Comparison of ENCODE assay signal across 27 cellular contexts in the genomic region with DNA sequence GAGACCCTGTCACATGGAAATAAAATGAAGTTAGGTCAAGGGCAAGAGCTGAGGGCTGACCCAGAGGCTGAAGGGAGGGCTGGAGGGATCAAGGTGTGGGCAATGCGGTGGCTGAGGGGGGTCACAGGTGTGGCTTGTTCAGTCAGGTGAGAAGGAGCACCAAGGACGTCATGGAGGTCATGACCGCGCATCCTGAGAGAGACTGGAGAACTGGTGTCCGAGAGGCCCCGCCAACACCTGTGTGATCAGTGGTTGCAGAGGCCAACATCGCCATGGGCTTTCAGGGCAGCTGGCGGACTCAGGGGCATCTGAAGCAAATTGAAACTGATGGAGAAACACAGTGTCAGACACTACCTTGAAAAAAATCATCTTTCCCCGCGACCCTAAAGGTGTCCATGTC. TPM values are rescaled to one million over a fixed set of nuclear protein-coding genes. Genes with fewer than 3 reads are reported as not detected.
"Had no signal": no experiment of that assay in that cellular context is flagged by ENCODE, and none has a peak within 500 bp of the region (broad histone marks: within the 10 kb centered on the region; RNA-seq: fewer than 3 reads in every experiment).

No MANE protein-coding gene starts in this region.

- H3K79me2 ChIP-seq: hepatocyte had no signal

- H3K27me3 ChIP-seq: body of pancreas, hepatocyte, left lung, ovary, suprapubic skin had no signal

- FAIRE-seq: endothelial cell of umbilical vein, frontal cortex had no signal

- H3K27me3 Mint-ChIP-seq: activated B cell treated with CpG ODN at 0.5 μM for 24 hours; activated CD4-positive, alpha-beta memory T cell treated with anti-CD3 and anti-CD28 coated beads, Interleukin-2, amount 10 ng/mL, durations not matched to agents 7 days and 5 days; activated CD4-positive, alpha-beta T cell treated with anti-CD3 and anti-CD28 coated beads for 36 hours; naive thymus-derived CD8-positive, alpha-beta T cell; stimulated activated naive CD8-positive, alpha-beta T cell treated with anti-CD3 and anti-CD28 coated beads, Interleukin-15, amount 100 ng/mL, for 72 hours had no signal

- H3K9me3 Mint-ChIP-seq: activated B cell treated with CpG ODN at 0.5 μM for 24 hours; activated CD4-positive, alpha-beta memory T cell treated with anti-CD3 and anti-CD28 coated beads, Interleukin-2, amount 10 ng/mL, durations not matched to agents 7 days and 5 days; activated T-cell treated with anti-CD3 and anti-CD28 coated beads, Interleukin-2, amount 50 U/mL, for 72 hours; immature natural killer cell; mesothelial cell of epicardium; naive thymus-derived CD8-positive, alpha-beta T cell; stimulated activated naive CD8-positive, alpha-beta T cell treated with anti-CD3 and anti-CD28 coated beads, Interleukin-15, amount 100 ng/mL, for 72 hours; T-helper 1 cell treated with Interleukin-12 subunit alpha and Interleukin-12 subunit beta and Interleukin-4 antibody, amounts not matched to agents 30 μg/mL and 1 μg/mL, for 36 hours had no signal

- H3K36me3 Mint-ChIP-seq: immature natural killer cell; mesothelial cell of epicardium; naive thymus-derived CD8-positive, alpha-beta T cell had no signal

- DNase-seq: activated B cell treated with CpG ODN at 0.5 μM for 24 hours; activated CD4-positive, alpha-beta memory T cell treated with anti-CD3 and anti-CD28 coated beads, Interleukin-2, amount 10 ng/mL, durations not matched to agents 7 days and 5 days; activated CD4-positive, alpha-beta T cell treated with anti-CD3 and anti-CD28 coated beads for 36 hours; activated effector memory CD4-positive, alpha-beta T cell treated with anti-CD3 and anti-CD28 coated beads, Interleukin-2, amount 50 U/mL, for 16 hours; activated naive CD4-positive, alpha-beta T cell treated with anti-CD3 and anti-CD28 coated beads, Interleukin-2, amount 50 U/mL, for 16 hours; activated T-cell treated with anti-CD3 and anti-CD28 coated beads, Interleukin-2, amount 50 U/mL, for 72 hours; anterior cingulate cortex; central memory CD4-positive, alpha-beta T cell; effector memory CD4-positive, alpha-beta T cell; glutamatergic neuron; immature natural killer cell; kidney glomerular epithelial cell; naive thymus-derived CD8-positive, alpha-beta T cell; ovary; stimulated activated CD4-positive, alpha-beta T cell treated with anti-CD3 and anti-CD28 coated beads, Interleukin-12 subunit alpha, Interleukin-12 subunit beta, amount 100 ng/mL, for 4 hours; stimulated activated CD4-positive, alpha-beta T cell treated with anti-CD3 and anti-CD28 coated beads, Interleukin-4, amount 100 ng/mL, for 4 hours; stimulated activated naive CD8-positive, alpha-beta T cell treated with anti-CD3 and anti-CD28 coated beads, Interleukin-15, amount 100 ng/mL, for 72 hours; T1000 had no signal

- ATAC-seq: activated CD4-positive, alpha-beta T cell treated with anti-CD3 and anti-CD28 coated beads for 36 hours; activated T-cell treated with anti-CD3 and anti-CD28 coated beads, Interleukin-2, amount 50 U/mL, for 72 hours; body of pancreas; naive thymus-derived CD8-positive, alpha-beta T cell; stimulated activated naive CD8-positive, alpha-beta T cell treated with anti-CD3 and anti-CD28 coated beads, Interleukin-15, amount 100 ng/mL, for 72 hours had no signal

- H3K4me1 ChIP-seq: body of pancreas, prostate gland had no signal

- H3K36me3 ChIP-seq: left lung, ovary, prostate gland, suprapubic skin had no signal

- H3K4me2 ChIP-seq: hepatocyte had no signal

- H2AFZ ChIP-seq: hepatocyte had no signal

- H3K4me3 Mint-ChIP-seq: activated B cell treated with CpG ODN at 0.5 μM for 24 hours; activated CD4-positive, alpha-beta memory T cell treated with anti-CD3 and anti-CD28 coated beads, Interleukin-2, amount 10 ng/mL, durations not matched to agents 7 days and 5 days; activated CD4-positive, alpha-beta T cell treated with anti-CD3 and anti-CD28 coated beads for 36 hours; activated T-cell treated with anti-CD3 and anti-CD28 coated beads, Interleukin-2, amount 50 U/mL, for 72 hours; immature natural killer cell; mesothelial cell of epicardium; naive thymus-derived CD8-positive, alpha-beta T cell; stimulated activated naive CD8-positive, alpha-beta T cell treated with anti-CD3 and anti-CD28 coated beads, Interleukin-15, amount 100 ng/mL, for 72 hours; T-helper 1 cell treated with Interleukin-12 subunit alpha and Interleukin-12 subunit beta and Interleukin-4 antibody, amounts not matched to agents 30 μg/mL and 1 μg/mL, for 36 hours had no signal

- H3K4me3 ChIP-seq: body of pancreas, hepatocyte, left lung, ovary, prostate gland, suprapubic skin had no signal

- H3K27ac ChIP-seq: body of pancreas, hepatocyte, left lung, ovary, prostate gland, suprapubic skin had no signal

- H3K27ac Mint-ChIP-seq: activated B cell treated with CpG ODN at 0.5 μM for 24 hours; activated CD4-positive, alpha-beta memory T cell treated with anti-CD3 and anti-CD28 coated beads, Interleukin-2, amount 10 ng/mL, durations not matched to agents 7 days and 5 days; activated CD4-positive, alpha-beta T cell treated with anti-CD3 and anti-CD28 coated beads for 36 hours; activated T-cell treated with anti-CD3 and anti-CD28 coated beads, Interleukin-2, amount 50 U/mL, for 72 hours; mesothelial cell of epicardium had no signal

- H3K4me1 Mint-ChIP-seq: activated B cell treated with CpG ODN at 0.5 μM for 24 hours; activated CD4-positive, alpha-beta T cell treated with anti-CD3 and anti-CD28 coated beads for 36 hours; stimulated activated naive CD8-positive, alpha-beta T cell treated with anti-CD3 and anti-CD28 coated beads, Interleukin-15, amount 100 ng/mL, for 72 hours had no signal

- H3K9me3 ChIP-seq: body of pancreas, left lung, ovary, prostate gland, suprapubic skin had no signal

RNA-seq across cellular contexts. Expression of a gene that starts 13.0 kb away (rescaled TPM):
- total RNA-seq: activated B cell treated with CpG ODN at 0.5 μM for 24 hours, endothelial cell of umbilical vein had no signal
- polyA plus RNA-seq: endothelial cell of umbilical vein had no signal
